ENCODE assay signal across 14 cellular contexts in the genomic region with DNA sequence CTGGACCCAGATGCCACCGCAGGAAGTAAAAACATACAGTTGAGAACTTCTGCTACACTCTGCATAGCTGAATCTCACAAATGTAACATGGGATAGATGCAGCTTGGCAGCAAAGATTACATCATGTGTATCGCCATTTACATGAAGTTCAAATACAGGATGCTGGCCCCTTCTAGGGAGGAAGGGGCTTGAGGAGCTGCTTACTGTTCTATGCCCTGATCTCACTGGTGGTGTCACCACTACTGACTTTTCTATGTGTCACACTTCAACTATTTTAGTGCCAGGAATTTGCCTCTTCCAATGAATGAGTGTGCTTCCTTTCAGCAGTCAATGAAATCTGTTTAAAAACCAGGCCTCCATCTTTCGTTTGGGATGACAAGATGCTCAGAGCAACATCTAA. TPM values are rescaled to one million over a fixed set of nuclear protein-coding genes. Genes with fewer than 3 reads are reported as not detected.
DNase-seq lines count a peak whose midpoint lies in the region; ATAC-seq lines count a peak whose summit lies in the region.
"Had no signal": no experiment of that assay in that cellular context is flagged by ENCODE, and none has a peak within 500 bp of the region (broad histone marks: within the 10 kb centered on the region; RNA-seq: fewer than 3 reads in every experiment).

No MANE protein-coding gene starts in this region.

- DNase-seq in A172 (ENCODE audit: low spot score): peak; percentile 66
- DNase-seq in HS-5 (ENCODE audit: low read depth): peak; percentile 24
- DNase-seq in dermis blood vessel endothelial cell: peak; percentile 73
- peak; percentile 32 for DNase-seq in myocyte (ENCODE audit: low read depth)
- DNase-seq in ureter (ENCODE audit: low spot score): no peak
- no peak for DNase-seq in activated CD8-positive, alpha-beta memory T cell treated with anti-CD3 and anti-CD28 coated beads for 24 hours
- DNase-seq: activated B cell treated with CpG ODN at 0.5 μM for 24 hours; amniotic stem cell; NCI-H1694; NCI-H524; OCI-M1; stimulated activated CD4-positive, alpha-beta T cell treated with anti-CD3 and anti-CD28 coated beads, Interleukin-15, amount 100 ng/mL, for 24 hours had no signal

- ATAC-seq in HG02938 (IDR thresholded peaks at IDR 0.05; ENCODE audit: unreplicated experiment) (no peak), HG03571 (IDR thresholded peaks at IDR 0.05; ENCODE audit: unreplicated experiment) (no peak)

RNA-seq across cellular contexts. Expression of a gene that starts 31.1 kb away (rescaled TPM):
- not detected in 2 replicates for total RNA-seq in A172 (2014; rRNA removed; shearing (Covaris generic))
- total RNA-seq in dermis blood vessel endothelial cell (not detected in 2 replicates), myocyte (not detected in 2 replicates), ureter (not detected)
- not detected for polyA plus RNA-seq in myocyte (2012)
- total RNA-seq: activated B cell treated with CpG ODN at 0.5 μM for 24 hours had no signal

RNA-seq across cellular contexts. Expression of a gene that starts 50.9 kb away (rescaled TPM):
- total RNA-seq in A172 (2014; rRNA removed; shearing (Covaris generic)): 60.3 and 62.5 TPM in 2 replicates
- 6.8 and 11.3 TPM in 2 replicates for total RNA-seq in dermis blood vessel endothelial cell
- 6.2 and 7.6 TPM in 2 replicates for total RNA-seq in myocyte
- polyA plus RNA-seq in myocyte (2012): 3.5 TPM
- 7.6 TPM for total RNA-seq in ureter

Comparison
In these comparisons a context has a peak if more than half of its experiments do, and no peak if none do; other contexts are left out.
1. DNase-seq: peak in A172 (single experiment), HS-5 (single experiment), dermis blood vessel endothelial cell (single experiment) and myocyte (single experiment); none in ureter (single experiment) and activated CD8-positive, alpha-beta memory T cell treated with anti-CD3 and anti-CD28 coated beads for 24 hours (single experiment).